13 cellular contexts compared by ENCODE assay signal in the genomic region with DNA sequence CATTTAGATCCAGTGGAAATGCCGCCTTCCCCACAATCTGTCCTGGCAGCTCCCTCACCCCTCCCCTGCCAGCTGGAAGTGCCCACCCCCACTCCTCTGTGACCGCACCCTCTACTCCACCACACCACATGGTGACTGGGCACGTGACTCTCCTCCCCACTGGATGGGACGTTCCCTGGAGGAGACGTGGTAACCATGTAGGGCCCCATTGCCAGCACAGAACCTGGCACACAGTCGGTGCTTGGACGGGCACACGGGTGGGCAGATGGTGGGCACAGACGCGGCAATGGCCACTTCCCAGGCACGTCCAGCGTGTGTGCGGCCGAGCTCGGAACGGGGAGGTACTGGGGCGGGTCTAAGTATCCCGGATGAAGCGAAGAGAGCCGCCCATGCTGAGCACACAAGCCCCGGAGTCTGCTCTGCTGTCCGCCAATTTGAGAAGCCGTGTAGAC.
DNase-seq lines count a peak whose midpoint lies in the region; ATAC-seq lines count a peak whose summit lies in the region.
"Had no signal": no experiment of that assay in that cellular context is flagged by ENCODE, and none has a peak within 500 bp of the region (broad histone marks: within the 10 kb centered on the region; RNA-seq: fewer than 3 reads in every experiment).

No MANE protein-coding gene starts in this region.

- peak; percentile 17 for ATAC-seq in activated naive CD8-positive, alpha-beta T cell treated with anti-CD3 and anti-CD28 coated beads, Interleukin-2, amount 50 U/mL, for 24 hours
- ATAC-seq in stimulated activated naive B cell treated with anti-CD40 and anti-IgM and Interleukin-4, amounts not matched to agents 10 μg/mL and 1 μg/mL and 100 μg/mL, for 72 hours (replicated peaks), result no peak
- ATAC-seq in GM21367 (IDR thresholded peaks at IDR 0.05; ENCODE audit: unreplicated experiment), result no peak
- ATAC-seq: GM12878 had no signal

- H3K36me3 Mint-ChIP-seq in activated naive CD4-positive, alpha-beta T cell treated with anti-CD3 and anti-CD28 coated beads for 36 hours (ENCODE audit: low read depth), result peaks cover 5% of the 10 kb centered on the region
- no peaks in the 10 kb centered on the region for H3K36me3 Mint-ChIP-seq in activated naive CD8-positive, alpha-beta T cell treated with anti-CD3 and anti-CD28 coated beads, Interleukin-2, amount 50 U/mL, for 24 hours (ENCODE audit: low read depth)
- peaks cover 17 to 37% of the 10 kb centered on the region in 2 donors for H3K36me3 Mint-ChIP-seq in stimulated activated naive B cell treated with anti-CD40 and anti-IgM and Interleukin-4, amounts not matched to agents 10 μg/mL and 1 μg/mL and 100 μg/mL, for 72 hours

- no peaks in the 10 kb centered on the region for H3K9me3 Mint-ChIP-seq in activated naive CD4-positive, alpha-beta T cell treated with anti-CD3 and anti-CD28 coated beads for 36 hours
- H3K9me3 Mint-ChIP-seq in activated naive CD8-positive, alpha-beta T cell treated with anti-CD3 and anti-CD28 coated beads, Interleukin-2, amount 50 U/mL, for 24 hours, result no peaks in the 10 kb centered on the region
- no peaks in the 10 kb centered on the region for H3K9me3 Mint-ChIP-seq in stimulated activated naive B cell treated with anti-CD40 and anti-IgM and Interleukin-4, amounts not matched to agents 10 μg/mL and 1 μg/mL and 100 μg/mL, for 72 hours

- no peak for DNase-seq in activated naive CD4-positive, alpha-beta T cell treated with anti-CD3 and anti-CD28 coated beads for 36 hours
- DNase-seq in activated naive CD4-positive, alpha-beta T cell (lab: John Stamatoyannopoulos, UW), result no peak
- DNase-seq in NCI-H524 (lab: John Stamatoyannopoulos, UW), result peak; percentile 29 to 78
- no peak for DNase-seq in activated naive CD8-positive, alpha-beta T cell treated with anti-CD3 and anti-CD28 coated beads, Interleukin-2, amount 50 U/mL, for 24 hours
- no peak for DNase-seq in stimulated activated naive B cell treated with anti-CD40 and anti-IgM and Interleukin-4, amounts not matched to agents 10 μg/mL and 1 μg/mL and 100 μg/mL, for 72 hours
- DNase-seq in stimulated activated CD4-positive, alpha-beta T cell treated with anti-CD3 and anti-CD28 coated beads, Interleukin-2, amount 100 ng/mL, for 48 hours, result no peak
- DNase-seq in kidney glomerular epithelial cell (lab: John Stamatoyannopoulos, UW), result no peak
- DNase-seq: NCI-H1436 treated with DMSO at 0.1 percent for 48 hours; ovary; sigmoid colon; stimulated activated CD4-positive, alpha-beta T cell treated with anti-CD3 and anti-CD28 coated beads, Interleukin-1b, Interleukin-23, amount 100 ng/mL, for 48 hours had no signal

- H3K27me3 Mint-ChIP-seq in activated naive CD4-positive, alpha-beta T cell treated with anti-CD3 and anti-CD28 coated beads for 36 hours (ENCODE audit: low read depth), result no peaks in the 10 kb centered on the region
- no peaks in the 10 kb centered on the region for H3K27me3 Mint-ChIP-seq in activated naive CD8-positive, alpha-beta T cell treated with anti-CD3 and anti-CD28 coated beads, Interleukin-2, amount 50 U/mL, for 24 hours
- H3K27me3 Mint-ChIP-seq in stimulated activated naive B cell treated with anti-CD40 and anti-IgM and Interleukin-4, amounts not matched to agents 10 μg/mL and 1 μg/mL and 100 μg/mL, for 72 hours, result no peaks in the 10 kb centered on the region

- H3K4me1 Mint-ChIP-seq in activated naive CD4-positive, alpha-beta T cell treated with anti-CD3 and anti-CD28 coated beads for 36 hours (ENCODE audit: low read depth), result peaks cover 18% of the 10 kb centered on the region
- peaks cover 16% of the 10 kb centered on the region for H3K4me1 Mint-ChIP-seq in activated naive CD8-positive, alpha-beta T cell treated with anti-CD3 and anti-CD28 coated beads, Interleukin-2, amount 50 U/mL, for 24 hours
- peaks cover 10 to 15% of the 10 kb centered on the region in 2 donors for H3K4me1 Mint-ChIP-seq in stimulated activated naive B cell treated with anti-CD40 and anti-IgM and Interleukin-4, amounts not matched to agents 10 μg/mL and 1 μg/mL and 100 μg/mL, for 72 hours

- CTCF ChIA-PET in activated naive CD4-positive, alpha-beta T cell treated with anti-CD3 and anti-CD28 coated beads for 36 hours (lab: Charles Lee), result no interaction called here

- H3K27ac Mint-ChIP-seq in activated naive CD4-positive, alpha-beta T cell treated with anti-CD3 and anti-CD28 coated beads for 36 hours, result peak overlapping the region; percentile 70
- H3K27ac Mint-ChIP-seq in activated naive CD8-positive, alpha-beta T cell treated with anti-CD3 and anti-CD28 coated beads, Interleukin-2, amount 50 U/mL, for 24 hours, result peak overlapping the region; percentile 46
- H3K27ac Mint-ChIP-seq in stimulated activated naive B cell treated with anti-CD40 and anti-IgM and Interleukin-4, amounts not matched to agents 10 μg/mL and 1 μg/mL and 100 μg/mL, for 72 hours, result peak overlapping the region; percentile 77

- no peak overlapping the region for H3K4me3 Mint-ChIP-seq in activated naive CD4-positive, alpha-beta T cell treated with anti-CD3 and anti-CD28 coated beads for 36 hours
- no peak overlapping the region for H3K4me3 Mint-ChIP-seq in activated naive CD8-positive, alpha-beta T cell treated with anti-CD3 and anti-CD28 coated beads, Interleukin-2, amount 50 U/mL, for 24 hours
- no peak overlapping the region for H3K4me3 Mint-ChIP-seq in stimulated activated naive B cell treated with anti-CD40 and anti-IgM and Interleukin-4, amounts not matched to agents 10 μg/mL and 1 μg/mL and 100 μg/mL, for 72 hours

- intact Hi-C loops in activated naive CD4-positive, alpha-beta T cell treated with anti-CD3 and anti-CD28 coated beads for 36 hours (cut with micrococcal nuclease), result loop anchor here (10.0 kb wide), 1 partner anchor 392 kb away; no protein-coding TSS in a partner anchor

Comparison
In these comparisons a context has a peak if more than half of its experiments do, and no peak if none do; other contexts are left out.
1. DNase-seq: peak in NCI-H524 (2 of 2); none in activated naive CD4-positive, alpha-beta T cell treated with anti-CD3 and anti-CD28 coated beads for 36 hours (single experiment), activated naive CD4-positive, alpha-beta T cell (0 of 4), activated naive CD8-positive, alpha-beta T cell treated with anti-CD3 and anti-CD28 coated beads, Interleukin-2, amount 50 U/mL, for 24 hours (single experiment), stimulated activated naive B cell treated with anti-CD40 and anti-IgM and Interleukin-4, amounts not matched to agents 10 μg/mL and 1 μg/mL and 100 μg/mL, for 72 hours (single experiment), stimulated activated CD4-positive, alpha-beta T cell treated with anti-CD3 and anti-CD28 coated beads, Interleukin-2, amount 100 ng/mL, for 48 hours (0 of 2) and kidney glomerular epithelial cell (single experiment).
2. Peak in every context shown above with its lines, with median percentiles within 50 percentile points of each other: H3K27ac Mint-ChIP-seq.